14 cellular contexts compared by ENCODE assay signal in genomic region chr21:14058566-14058965, GRCh38.
"Had no signal": no experiment of that assay in that cellular context is flagged by ENCODE, and none has a peak within 500 bp of the region (broad histone marks: within the 10 kb centered on the region; RNA-seq: fewer than 3 reads in every experiment).

No MANE protein-coding gene starts in this region.

- H3K36me3 ChIP-seq: heart left ventricle, left lung, neutrophil, SJCRH30 had no signal

- H3K9me3 ChIP-seq: heart left ventricle, SJCRH30 had no signal

- H3K9me3 Mint-ChIP-seq: T-helper 2 cell treated with Interferon-gamma antibody and Interleukin-4, amounts not matched to agents 5 μg/mL and 100 μg/mL, for 36 hours had no signal

- H3K27ac Mint-ChIP-seq: activated CD4-positive, alpha-beta memory T cell treated with anti-CD3 and anti-CD28 coated beads, Interleukin-2, amount 10 ng/mL, durations not matched to agents 7 days and 5 days; mesothelial cell of epicardium; T-helper 2 cell treated with Interferon-gamma antibody and Interleukin-4, amounts not matched to agents 5 μg/mL and 100 μg/mL, for 36 hours had no signal

- DNase-seq: activated CD4-positive, alpha-beta memory T cell treated with anti-CD3 and anti-CD28 coated beads, Interleukin-2, amount 10 ng/mL, durations not matched to agents 7 days and 5 days; activated CD4-positive, alpha-beta T cell treated with anti-CD3 and anti-CD28 coated beads for 1 hour; activated CD8-positive, alpha-beta memory T cell treated with anti-CD3 and anti-CD28 coated beads, Interleukin-2, amount 50 U/mL, for 4 hours; activated naive CD4-positive, alpha-beta T cell; foreskin melanocyte; SJCRH30 had no signal

- H3K27ac ChIP-seq: dorsolateral prefrontal cortex, left lung, neutrophil, SJCRH30, skin epidermis, tibial nerve had no signal

- H3K27me3 Mint-ChIP-seq: activated CD4-positive, alpha-beta memory T cell treated with anti-CD3 and anti-CD28 coated beads, Interleukin-2, amount 10 ng/mL, durations not matched to agents 7 days and 5 days had no signal

- H3K4me1 Mint-ChIP-seq: activated CD4-positive, alpha-beta memory T cell treated with anti-CD3 and anti-CD28 coated beads, Interleukin-2, amount 10 ng/mL, durations not matched to agents 7 days and 5 days; mesothelial cell of epicardium had no signal

- H3K4me3 Mint-ChIP-seq: activated CD4-positive, alpha-beta memory T cell treated with anti-CD3 and anti-CD28 coated beads, Interleukin-2, amount 10 ng/mL, durations not matched to agents 7 days and 5 days; mesothelial cell of epicardium; T-helper 2 cell treated with Interferon-gamma antibody and Interleukin-4, amounts not matched to agents 5 μg/mL and 100 μg/mL, for 36 hours had no signal

- H3K4me1 ChIP-seq: heart left ventricle, left lung, SJCRH30, tibial nerve had no signal

- H3K4me3 ChIP-seq: dorsolateral prefrontal cortex, heart left ventricle, left lung, SJCRH30, skin epidermis, tibial nerve had no signal

- H3K27me3 ChIP-seq: dorsolateral prefrontal cortex, heart left ventricle, left lung, neutrophil, SJCRH30, tibial nerve had no signal
